In the genomic region with DNA sequence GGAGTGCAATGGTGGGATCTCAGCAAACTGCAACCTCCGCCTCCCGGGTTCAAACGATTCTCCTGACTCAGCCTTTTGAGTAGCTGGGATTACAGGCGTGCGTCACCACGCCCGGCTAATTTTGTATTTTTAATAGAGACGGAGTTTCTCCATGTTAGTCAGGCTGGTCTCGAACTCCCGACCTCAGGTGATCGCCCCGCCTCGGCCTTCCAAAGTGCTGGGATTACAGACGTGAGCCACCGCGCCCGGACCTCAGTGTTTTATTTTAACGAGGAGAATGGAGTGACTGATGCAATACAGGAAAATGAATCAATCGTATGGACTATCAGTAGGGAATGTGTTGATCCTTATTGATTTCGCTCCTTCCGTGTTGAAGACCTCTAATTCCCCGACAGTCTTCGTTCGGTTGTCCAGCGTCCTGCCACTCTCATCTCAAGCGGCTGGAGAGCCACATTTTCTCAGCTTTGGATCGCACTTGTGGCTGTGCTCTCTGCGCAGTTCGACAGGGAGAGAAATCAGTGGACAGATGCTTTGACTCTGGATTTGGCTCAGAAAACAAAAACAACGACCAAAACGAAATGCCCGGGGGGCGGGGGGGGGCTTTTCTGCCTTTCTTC, we compare ENCODE assay signal across 1 cellular context.
A peak's percentile ranks its signal among the peaks of the same experiment; 100 is the strongest.
TF ChIP-seq lines count a peak whose summit lies in the region.

No MANE protein-coding gene starts in this region.

TF ChIP-seq in K562, 482 proteins besides CTCF, POLR2A, EP300 and RAD21 (continued from another document and continues in another):
- TF ChIP-seq ZBTB43 (CRISPR knock-in tag; IDR thresholded peaks at IDR 0.05) (0 out of 2 replicates have a peak, but pooled peaks have one; percentile 17), TAF15 (IDR thresholded peaks at IDR 0.05; ENCODE audit: low read depth, low read length) (no peak), EGR1 (conservative IDR thresholded peaks at IDR 0.05) (no peak), HMGN3 (IDR thresholded peaks at IDR 0.05; ENCODE audit: borderline replicate concordance, extremely low read depth, insufficient read length, low read depth, low read length) (no peak), TRIM24 (IDR thresholded peaks at IDR 0.05) (peak; percentile 61 to 75; a peak in 3 of 4 replicates), BCL6 (CRISPR knock-in tag; IDR thresholded peaks at IDR 0.05) (0 out of 2 replicates have a peak, but pooled peaks have one; percentile 34), ZBTB40 (IDR thresholded peaks at IDR 0.05) (0 out of 2 replicates have a peak, but pooled peaks have one; percentile 37), ZBTB40 (CRISPR knock-in tag; IDR thresholded peaks at IDR 0.05) (no peak), ZNF586 (CRISPR knock-in tag; conservative IDR thresholded peaks at IDR 0.05) (no peak), NCOA6 (IDR thresholded peaks at IDR 0.05) (peak; percentile 91), POLR2B (IDR thresholded peaks at IDR 0.05; ENCODE audit: low read depth, partially characterized antibody) (peak; percentile 50), ZSCAN29 (IDR thresholded peaks at IDR 0.05) (peak; percentile 6; the same call in 1 of the 2 replicates), HDAC1 (IDR thresholded peaks at IDR 0.05) (peak in 1 of 2 experiments; percentile 67; a peak in 2 of 4 replicates), CEBPG (CRISPR knock-in tag; IDR thresholded peaks at IDR 0.05) (peak; percentile 99), CEBPG (tag; conservative IDR thresholded peaks at IDR 0.05 in 1 of 2, IDR thresholded peaks at IDR 0.05 in 1 of 2) (peak; percentile 89 to 97), ZNF316 (IDR thresholded peaks at IDR 0.05) (peak; percentile 99), MTA3 (IDR thresholded peaks at IDR 0.05; ENCODE audit: borderline replicate concordance) (peak; percentile 59; the same call in 1 of the 2 replicates), KDM5B (IDR thresholded peaks at IDR 0.05; ENCODE audit: insufficient replicate concordance, low read depth, low read length) (peak; percentile 74), TEAD2 (tag; IDR thresholded peaks at IDR 0.05) (no peak), LEF1 (IDR thresholded peaks at IDR 0.05) (no peak), ZNF165 (CRISPR knock-in tag; IDR thresholded peaks at IDR 0.05; ENCODE audit: borderline replicate concordance) (0 out of 2 replicates have a peak, but pooled peaks have one; percentile 19), ZBTB7A (IDR thresholded peaks at IDR 0.05; ENCODE audit: borderline replicate concordance, control insufficient read depth, low read depth, low read length) (0 out of 2 replicates have a peak, but pooled peaks have one; percentile 37), ARID3A (IDR thresholded peaks at IDR 0.05; ENCODE audit: borderline replicate concordance, low read depth, low read length) (peak; percentile 32; the same call in 1 of the 2 replicates), ZNF76 (CRISPR knock-in tag; IDR thresholded peaks at IDR 0.05; ENCODE audit: borderline replicate concordance) (0 out of 2 replicates have a peak, but pooled peaks have one; percentile 26), ZNF263 (CRISPR knock-in tag; IDR thresholded peaks at IDR 0.05; ENCODE audit: borderline replicate concordance) (peak; percentile 42; the same call in 1 of the 2 replicates), ZHX1 (conservative IDR thresholded peaks at IDR 0.05; ENCODE audit: low read length) (0 out of 2 replicates have a peak, but pooled peaks have one; percentile 28), ZKSCAN1 (IDR thresholded peaks at IDR 0.05; ENCODE audit: low read depth, low read length) (0 out of 2 replicates have a peak, but pooled peaks have one; percentile 36), ATF4 (CRISPR knock-in tag; IDR thresholded peaks at IDR 0.05) (peak; percentile 95)
- TF ChIP-seq, protein P1, sequence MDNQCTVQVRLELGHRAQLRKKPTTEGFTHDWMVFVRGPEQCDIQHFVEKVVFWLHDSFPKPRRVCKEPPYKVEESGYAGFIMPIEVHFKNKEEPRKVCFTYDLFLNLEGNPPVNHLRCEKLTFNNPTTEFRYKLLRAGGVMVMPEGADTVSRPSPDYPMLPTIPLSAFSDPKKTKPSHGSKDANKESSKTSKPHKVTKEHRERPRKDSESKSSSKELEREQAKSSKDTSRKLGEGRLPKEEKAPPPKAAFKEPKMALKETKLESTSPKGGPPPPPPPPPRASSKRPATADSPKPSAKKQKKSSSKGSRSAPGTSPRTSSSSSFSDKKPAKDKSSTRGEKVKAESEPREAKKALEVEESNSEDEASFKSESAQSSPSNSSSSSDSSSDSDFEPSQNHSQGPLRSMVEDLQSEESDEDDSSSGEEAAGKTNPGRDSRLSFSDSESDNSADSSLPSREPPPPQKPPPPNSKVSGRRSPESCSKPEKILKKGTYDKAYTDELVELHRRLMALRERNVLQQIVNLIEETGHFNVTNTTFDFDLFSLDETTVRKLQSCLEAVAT (IDR thresholded peaks at IDR 0.05): peak in 1 of 2 experiments; percentile 93; a peak in 3 of 4 replicates
- TF ChIP-seq, protein P2, sequence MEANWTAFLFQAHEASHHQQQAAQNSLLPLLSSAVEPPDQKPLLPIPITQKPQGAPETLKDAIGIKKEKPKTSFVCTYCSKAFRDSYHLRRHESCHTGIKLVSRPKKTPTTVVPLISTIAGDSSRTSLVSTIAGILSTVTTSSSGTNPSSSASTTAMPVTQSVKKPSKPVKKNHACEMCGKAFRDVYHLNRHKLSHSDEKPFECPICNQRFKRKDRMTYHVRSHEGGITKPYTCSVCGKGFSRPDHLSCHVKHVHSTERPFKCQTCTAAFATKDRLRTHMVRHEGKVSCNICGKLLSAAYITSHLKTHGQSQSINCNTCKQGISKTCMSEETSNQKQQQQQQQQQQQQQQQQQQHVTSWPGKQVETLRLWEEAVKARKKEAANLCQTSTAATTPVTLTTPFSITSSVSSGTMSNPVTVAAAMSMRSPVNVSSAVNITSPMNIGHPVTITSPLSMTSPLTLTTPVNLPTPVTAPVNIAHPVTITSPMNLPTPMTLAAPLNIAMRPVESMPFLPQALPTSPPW (CRISPR knock-in tag; IDR thresholded peaks at IDR 0.05): no peak
- TF ChIP-seq, protein P3, sequence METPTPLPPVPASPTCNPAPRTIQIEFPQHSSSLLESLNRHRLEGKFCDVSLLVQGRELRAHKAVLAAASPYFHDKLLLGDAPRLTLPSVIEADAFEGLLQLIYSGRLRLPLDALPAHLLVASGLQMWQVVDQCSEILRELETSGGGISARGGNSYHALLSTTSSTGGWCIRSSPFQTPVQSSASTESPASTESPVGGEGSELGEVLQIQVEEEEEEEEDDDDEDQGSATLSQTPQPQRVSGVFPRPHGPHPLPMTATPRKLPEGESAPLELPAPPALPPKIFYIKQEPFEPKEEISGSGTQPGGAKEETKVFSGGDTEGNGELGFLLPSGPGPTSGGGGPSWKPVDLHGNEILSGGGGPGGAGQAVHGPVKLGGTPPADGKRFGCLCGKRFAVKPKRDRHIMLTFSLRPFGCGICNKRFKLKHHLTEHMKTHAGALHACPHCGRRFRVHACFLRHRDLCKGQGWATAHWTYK (CRISPR knock-in tag; IDR thresholded peaks at IDR 0.05): peak; percentile 62; the same call in 1 of the 2 replicates
- TF ChIP-seq, protein P4, sequence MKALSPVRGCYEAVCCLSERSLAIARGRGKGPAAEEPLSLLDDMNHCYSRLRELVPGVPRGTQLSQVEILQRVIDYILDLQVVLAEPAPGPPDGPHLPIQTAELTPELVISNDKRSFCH (CRISPR knock-in tag; IDR thresholded peaks at IDR 0.05): no peak
- TF ChIP-seq, protein P4 (tag; IDR thresholded peaks at IDR 0.05): no peak
